ENCODE assay signal across 8 cellular contexts in the genomic region with DNA sequence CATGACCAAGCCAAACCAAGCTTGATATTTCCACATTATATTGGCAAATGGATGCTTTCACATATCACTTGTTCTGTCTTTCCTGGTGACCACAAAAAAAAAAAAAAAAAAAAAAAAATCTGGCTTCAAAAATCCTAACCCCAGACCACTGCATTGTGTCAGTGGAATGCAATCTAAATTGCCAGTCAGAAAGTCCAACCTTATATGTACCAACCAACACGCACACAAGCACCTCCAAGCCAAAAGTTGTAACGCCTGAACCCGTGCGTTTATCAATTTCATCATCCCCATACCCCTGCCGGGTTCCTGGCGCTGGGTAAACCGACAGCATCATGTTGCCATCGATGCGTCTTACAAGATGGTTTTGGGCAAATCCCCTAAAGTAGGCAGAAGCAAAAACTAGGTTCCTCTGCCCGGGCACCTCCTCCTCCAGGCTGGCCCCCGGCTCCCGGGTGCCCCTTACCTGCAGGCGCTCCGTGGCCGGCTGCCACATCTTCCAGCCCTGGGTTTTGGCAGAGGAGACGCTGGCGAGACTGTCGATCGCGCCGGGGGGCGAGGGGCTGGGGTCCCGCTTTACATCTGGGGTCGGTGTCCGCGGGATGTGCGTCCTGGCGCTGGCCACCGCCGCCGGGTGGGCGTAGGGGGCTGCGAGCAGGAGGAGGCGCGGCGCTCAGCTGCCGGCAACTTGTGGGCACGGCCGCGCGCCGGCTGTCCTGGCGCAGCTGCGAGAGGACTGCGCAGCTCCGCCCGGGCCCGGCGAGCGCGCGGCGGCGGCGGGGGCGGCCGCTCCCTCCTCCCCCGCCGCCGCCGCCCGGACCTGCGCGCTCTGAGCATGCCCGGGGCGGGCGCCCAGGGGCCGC.
DNase-seq lines count a peak whose midpoint lies in the region; ATAC-seq and TF ChIP-seq lines count a peak whose summit lies in the region.

A gene with protein sequence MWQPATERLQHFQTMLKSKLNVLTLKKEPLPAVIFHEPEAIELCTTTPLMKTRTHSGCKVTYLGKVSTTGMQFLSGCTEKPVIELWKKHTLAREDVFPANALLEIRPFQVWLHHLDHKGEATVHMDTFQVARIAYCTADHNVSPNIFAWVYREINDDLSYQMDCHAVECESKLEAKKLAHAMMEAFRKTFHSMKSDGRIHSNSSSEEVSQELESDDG (minus strand): TSS at position 737 of the 860 bp plus-strand sequence. CDS start 244 bp downstream, at position 493.

- DNase-seq in DMS153 treated with DMSO at 0.1 percent for 48 hours (lab: John Stamatoyannopoulos, UW; ENCODE audit: unreplicated experiment) (peak; percentile 21), DMS153 (lab: John Stamatoyannopoulos, UW) (no peak), astrocyte of the cerebellum (ENCODE audit: low read depth) (peak; percentile 44), iPS-NIHi11 (ENCODE audit: low spot score) (peak; percentile 78), cerebellar cortex (ENCODE audit: low spot score) (no peak)
- no peak for DNase-seq in effector memory CD8-positive, alpha-beta T cell

- no peaks in the 10 kb centered on the region for H3K36me3 Mint-ChIP-seq in effector memory CD8-positive, alpha-beta T cell (ENCODE audit: insufficient read depth)

- no peak for TF ChIP-seq CTCF in astrocyte of the cerebellum (IDR thresholded peaks at IDR 0.05; ENCODE audit: low read depth, low read length, missing control alignments)

- in situ Hi-C loops in astrocyte of the cerebellum (cut with HindIII; ENCODE audit: low sequenced_read_pairs): no loop called here

- H3K4me3 ChIP-seq in astrocyte of the cerebellum (ENCODE audit: low read depth, low read length) (peak within 1 kb of the TSS; percentile 64), skin epidermis (peak within 1 kb of the TSS; percentile 44 to 57 (median 51))

- no peak within 1 kb of the TSS for H3K4me3 Mint-ChIP-seq in effector memory CD8-positive, alpha-beta T cell

- ATAC-seq in activated CD4-positive, CD25-positive, alpha-beta regulatory T cell treated with anti-CD3 and anti-CD28 coated beads, Interleukin-2, amount 50 U/mL, for 24 hours: no peak
- ATAC-seq in effector memory CD8-positive, alpha-beta T cell (replicated peaks): no peak

- H3K27ac ChIP-seq in skin epidermis: peak within 1 kb of the TSS in 17 of 21 experiments; percentile 25 to 88 (median 64)

- H3K27ac Mint-ChIP-seq in effector memory CD8-positive, alpha-beta T cell: no peak within 1 kb of the TSS

- H3K9me3 Mint-ChIP-seq in effector memory CD8-positive, alpha-beta T cell: no peaks in the 10 kb centered on the region

- peaks cover 0 to 15% of the 10 kb centered on the region in 2 donors for H3K27me3 Mint-ChIP-seq in effector memory CD8-positive, alpha-beta T cell

- H3K4me1 Mint-ChIP-seq in effector memory CD8-positive, alpha-beta T cell (ENCODE audit: low read depth in 2 of 2): no peaks in the 10 kb centered on the region

Comparison
In these comparisons a context has a peak if more than half of its experiments do, and no peak if none do; other contexts are left out.
1. DNase-seq: peak in DMS153 treated with DMSO at 0.1 percent for 48 hours (single experiment), astrocyte of the cerebellum (single experiment) and iPS-NIHi11 (single experiment); none in DMS153 (single experiment), cerebellar cortex (single experiment) and effector memory CD8-positive, alpha-beta T cell (0 of 3).